In genomic region chr6:22132662-22133061, GRCh38 we compare ENCODE assay signal across 29 cellular contexts.
"Had no signal": no experiment of that assay in that cellular context is flagged by ENCODE, and none has a peak within 500 bp of the region (broad histone marks: within the 10 kb centered on the region; RNA-seq: fewer than 3 reads in every experiment).

No MANE protein-coding gene starts in this region.

- H3K36me3 Mint-ChIP-seq: activated CD8-positive, alpha-beta memory T cell treated with anti-CD3 and anti-CD28 coated beads, Interleukin-2, amount 10 ng/mL, durations not matched to agents 7 days and 5 days; activated naive CD4-positive, alpha-beta T cell treated with anti-CD3 and anti-CD28 coated beads, Interleukin-2, amount 50 U/mL, for 24 hours; activated naive CD8-positive, alpha-beta T cell treated with anti-CD3 and anti-CD28 coated beads, Interleukin-2, amount 10 ng/mL, durations not matched to agents 7 days and 5 days had no signal

- H3K4me1 Mint-ChIP-seq: activated CD4-positive, alpha-beta memory T cell treated with anti-CD3 and anti-CD28 coated beads, Interleukin-2, amount 10 ng/mL, durations not matched to agents 7 days and 5 days; activated CD8-positive, alpha-beta memory T cell treated with anti-CD3 and anti-CD28 coated beads, Interleukin-2, amount 10 ng/mL, durations not matched to agents 7 days and 5 days; activated naive CD4-positive, alpha-beta T cell treated with anti-CD3 and anti-CD28 coated beads, Interleukin-2, amount 50 U/mL, for 24 hours; activated naive CD8-positive, alpha-beta T cell treated with anti-CD3 and anti-CD28 coated beads, Interleukin-2, amount 10 ng/mL, durations not matched to agents 7 days and 5 days had no signal

- H3K4me3 ChIP-seq: ascending aorta, breast epithelium, MG63, SJSA1 had no signal

- H3K9ac ChIP-seq: SK-N-SH had no signal

- H3K9me3 Mint-ChIP-seq: activated CD4-positive, alpha-beta memory T cell treated with anti-CD3 and anti-CD28 coated beads, Interleukin-2, amount 10 ng/mL, durations not matched to agents 7 days and 5 days had no signal

- H3K27me3 ChIP-seq: ascending aorta, breast epithelium, MG63, SJSA1 had no signal

- H3K27me3 Mint-ChIP-seq: activated CD4-positive, alpha-beta memory T cell treated with anti-CD3 and anti-CD28 coated beads, Interleukin-2, amount 10 ng/mL, durations not matched to agents 7 days and 5 days; activated CD8-positive, alpha-beta memory T cell treated with anti-CD3 and anti-CD28 coated beads, Interleukin-2, amount 10 ng/mL, durations not matched to agents 7 days and 5 days; activated naive CD4-positive, alpha-beta T cell treated with anti-CD3 and anti-CD28 coated beads, Interleukin-2, amount 50 U/mL, for 24 hours had no signal

- ATAC-seq: activated CD8-positive, alpha-beta memory T cell treated with anti-CD3 and anti-CD28 coated beads, Interleukin-2, amount 10 ng/mL, durations not matched to agents 7 days and 5 days; Panc1 had no signal

- H3K4me2 ChIP-seq: SK-N-SH had no signal

- H3K4me1 ChIP-seq: ascending aorta, breast epithelium, SJSA1 had no signal

- H3K27ac ChIP-seq: ascending aorta, breast epithelium, SJSA1 had no signal

- H3K27ac Mint-ChIP-seq: activated CD4-positive, alpha-beta memory T cell treated with anti-CD3 and anti-CD28 coated beads, Interleukin-2, amount 10 ng/mL, durations not matched to agents 7 days and 5 days; activated CD8-positive, alpha-beta memory T cell treated with anti-CD3 and anti-CD28 coated beads, Interleukin-2, amount 10 ng/mL, durations not matched to agents 7 days and 5 days; activated naive CD4-positive, alpha-beta T cell treated with anti-CD3 and anti-CD28 coated beads, Interleukin-2, amount 50 U/mL, for 24 hours; activated naive CD8-positive, alpha-beta T cell treated with anti-CD3 and anti-CD28 coated beads, Interleukin-2, amount 10 ng/mL, durations not matched to agents 7 days and 5 days; T-helper 1 cell treated with Interleukin-12 subunit alpha and Interleukin-12 subunit beta and Interleukin-4 antibody, amounts not matched to agents 30 μg/mL and 1 μg/mL, for 36 hours; T-helper 2 cell treated with Interferon-gamma antibody and Interleukin-4, amounts not matched to agents 5 μg/mL and 100 μg/mL, for 36 hours had no signal

- H3K4me3 Mint-ChIP-seq: activated CD4-positive, alpha-beta memory T cell treated with anti-CD3 and anti-CD28 coated beads, Interleukin-2, amount 10 ng/mL, durations not matched to agents 7 days and 5 days; activated CD8-positive, alpha-beta memory T cell treated with anti-CD3 and anti-CD28 coated beads, Interleukin-2, amount 10 ng/mL, durations not matched to agents 7 days and 5 days; activated naive CD4-positive, alpha-beta T cell treated with anti-CD3 and anti-CD28 coated beads, Interleukin-2, amount 50 U/mL, for 24 hours; activated naive CD8-positive, alpha-beta T cell treated with anti-CD3 and anti-CD28 coated beads, Interleukin-2, amount 10 ng/mL, durations not matched to agents 7 days and 5 days; T-helper 1 cell treated with Interleukin-12 subunit alpha and Interleukin-12 subunit beta and Interleukin-4 antibody, amounts not matched to agents 30 μg/mL and 1 μg/mL, for 36 hours; T-helper 2 cell treated with Interferon-gamma antibody and Interleukin-4, amounts not matched to agents 5 μg/mL and 100 μg/mL, for 36 hours had no signal

- H3K36me3 ChIP-seq: ascending aorta, breast epithelium, MG63, SJSA1 had no signal

- H3K9me2 ChIP-seq: SK-N-SH had no signal

- H3K9me3 ChIP-seq: ascending aorta, breast epithelium, MG63, SJSA1 had no signal

- DNase-seq: activated CD4-positive, alpha-beta memory T cell treated with anti-CD3 and anti-CD28 coated beads, Interleukin-2, amount 10 ng/mL, durations not matched to agents 7 days and 5 days; activated CD4-positive, alpha-beta T cell treated with anti-CD3 and anti-CD28 coated beads for 4 hours; activated CD4-positive, CD25-positive, alpha-beta regulatory T cell treated with anti-CD3 and anti-CD28 coated beads, Interleukin-2, amount 50 U/mL, for 72 hours; activated CD8-positive, alpha-beta memory T cell treated with anti-CD3 and anti-CD28 coated beads for 24 hours; activated CD8-positive, alpha-beta memory T cell treated with anti-CD3 and anti-CD28 coated beads, Interleukin-2, amount 10 ng/mL, durations not matched to agents 7 days and 5 days; activated CD8-positive, alpha-beta memory T cell treated with anti-CD3 and anti-CD28 coated beads, Interleukin-2, amount 50 U/mL, for 48 hours; activated gamma-delta T cell; activated naive CD4-positive, alpha-beta T cell treated with Interleukin-2 at 50 U/mL for 16 hours; activated naive CD8-positive, alpha-beta T cell treated with anti-CD3 and anti-CD28 coated beads, Interleukin-2, amount 10 ng/mL, durations not matched to agents 7 days and 5 days; activated T-cell treated with anti-CD3 and anti-CD28 coated beads, Interleukin-2, amount 50 U/mL, for 48 hours; amygdala; Karpas-422; KBM-7; MG63; NCI-H1048; NCI-H1436; NCI-H1694; NCI-H1930; NCI-H2081 treated with DMSO at 0.1 percent for 48 hours; NCI-H524; SHP77; SK-N-SH had no signal
